Comparison of ENCODE assay signal across 37 cellular contexts in the genomic region with DNA sequence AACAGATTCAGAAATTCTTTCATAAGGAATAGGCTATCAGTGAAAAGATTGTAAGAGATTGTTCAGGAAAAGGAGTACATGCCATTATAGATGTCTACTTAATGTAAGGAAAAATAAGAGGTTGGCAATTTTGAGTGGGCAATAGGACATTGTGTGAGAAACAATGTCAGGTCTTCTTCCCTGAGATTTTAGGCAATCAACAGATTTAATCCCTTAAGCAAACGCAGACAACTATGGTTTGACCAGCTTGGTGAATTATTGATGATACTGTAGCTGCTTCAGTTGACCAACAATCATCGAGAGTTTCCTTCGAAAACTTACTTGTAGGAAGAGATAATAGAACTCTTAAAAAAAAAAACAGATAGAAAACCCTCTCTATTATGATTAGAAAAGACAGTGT. TPM values are rescaled to one million over a fixed set of nuclear protein-coding genes. Genes with fewer than 3 reads are reported as not detected.
"Had no signal": no experiment of that assay in that cellular context is flagged by ENCODE, and none has a peak within 500 bp of the region (broad histone marks: within the 10 kb centered on the region; RNA-seq: fewer than 3 reads in every experiment).

No MANE protein-coding gene starts in this region.

- H3K27ac ChIP-seq: adrenal gland, body of pancreas, brain microvascular endothelial cell, breast epithelium, VCaP had no signal

- DNase-seq: activated B cell treated with CpG ODN at 0.5 μM for 24 hours; activated CD4-positive, alpha-beta memory T cell treated with anti-CD3 and anti-CD28 coated beads for 36 hours; activated CD4-positive, alpha-beta T cell treated with anti-CD3 and anti-CD28 coated beads for 4 hours; activated CD4-positive, alpha-beta T cell treated with anti-CD3 and anti-CD28 coated beads, Interleukin-2, amount 10 ng/mL, durations not matched to agents 24 days and 14 days; activated CD4-positive, alpha-beta T cell treated with anti-CD3 and anti-CD28 coated beads, Interleukin-2, amount 50 U/mL, for 1 hour; activated CD4-positive, alpha-beta T cell treated with anti-CD3 and anti-CD28 coated beads, Interleukin-2, amount 50 U/mL, for 4 hours; activated CD4-positive, CD25-positive, alpha-beta regulatory T cell treated with anti-CD3 and anti-CD28 coated beads, Interleukin-2, amount 50 U/mL, for 72 hours; activated CD8-positive, alpha-beta memory T cell treated with anti-CD3 and anti-CD28 coated beads, Interleukin-2, amount 50 U/mL, for 4 hours; activated CD8-positive, alpha-beta T cell treated with anti-CD3 and anti-CD28 coated beads for 36 hours; activated effector memory CD4-positive, alpha-beta T cell treated with anti-CD3 and anti-CD28 coated beads, Interleukin-2, amount 50 U/mL, for 16 hours; activated gamma-delta T cell treated with Interleukin-2 at 50 U/mL for 16 hours; activated naive CD4-positive, alpha-beta T cell; activated naive CD4-positive, alpha-beta T cell treated with anti-CD3 and anti-CD28 coated beads for 36 hours; activated naive CD4-positive, alpha-beta T cell treated with anti-CD3 and anti-CD28 coated beads, Interleukin-2, amount 50 U/mL, for 16 hours; activated naive CD8-positive, alpha-beta T cell treated with anti-CD3 and anti-CD28 coated beads for 36 hours; activated T-cell treated with anti-CD3 and anti-CD28 coated beads for 4 hours; activated T-cell treated with anti-CD3 and anti-CD28 coated beads, Interleukin-2, amount 50 U/mL, for 1 hour; activated T-cell treated with anti-CD3 and anti-CD28 coated beads, Interleukin-2, amount 50 U/mL, for 4 hours; activated T-cell treated with anti-CD3 and anti-CD28 coated beads, Interleukin-2, amount 50 U/mL, for 72 hours; adrenal gland; amniotic stem cell; aorta; body of pancreas; brain microvascular endothelial cell; central memory CD4-positive, alpha-beta T cell; T-helper 9 cell had no signal

- H3K4me1 ChIP-seq: adrenal gland, body of pancreas, breast epithelium had no signal

- H3K27me3 ChIP-seq: adrenal gland, body of pancreas, brain microvascular endothelial cell, breast epithelium had no signal

- FAIRE-seq: colon, TTC549 had no signal

- H3K9me3 ChIP-seq: adrenal gland, body of pancreas, breast epithelium had no signal

- H3K4me3 ChIP-seq: adrenal gland, body of pancreas, breast epithelium had no signal

- H3K36me3 ChIP-seq: adrenal gland, brain microvascular endothelial cell, breast epithelium had no signal

- ATAC-seq: activated CD8-positive, alpha-beta T cell treated with anti-CD3 and anti-CD28 coated beads for 36 hours; activated naive CD4-positive, alpha-beta T cell treated with anti-CD3 and anti-CD28 coated beads, Interleukin-2, amount 50 U/mL, for 72 hours; activated T-cell treated with anti-CD3 and anti-CD28 coated beads, Interleukin-2, amount 50 U/mL, for 4 hours; activated T-cell treated with anti-CD3 and anti-CD28 coated beads, Interleukin-2, amount 50 U/mL, for 72 hours; activated T-helper 17 cell treated with anti-CD3 and anti-CD28 coated beads, Interleukin-2, amount 50 U/mL, for 72 hours; body of pancreas had no signal

RNA-seq across cellular contexts. Expression of gene GPRC6A, which starts 8.1 kb away (rescaled TPM):
- total RNA-seq: activated B cell treated with CpG ODN at 0.5 μM for 24 hours; activated CD4-positive, alpha-beta memory T cell treated with anti-CD3 and anti-CD28 coated beads for 36 hours; activated CD4-positive, alpha-beta T cell treated with anti-CD3 and anti-CD28 coated beads, Interleukin-2, amount 10 ng/mL, durations not matched to agents 24 days and 14 days; activated CD8-positive, alpha-beta memory T cell treated with anti-CD3 and anti-CD28 coated beads for 36 hours; activated CD8-positive, alpha-beta T cell treated with anti-CD3 and anti-CD28 coated beads for 36 hours; activated naive CD4-positive, alpha-beta T cell treated with anti-CD3 and anti-CD28 coated beads for 36 hours; activated naive CD4-positive, alpha-beta T cell treated with anti-CD3 and anti-CD28 coated beads, Interleukin-2, amount 50 U/mL, for 72 hours; activated naive CD8-positive, alpha-beta T cell treated with anti-CD3 and anti-CD28 coated beads for 36 hours; activated T-cell treated with anti-CD3 and anti-CD28 coated beads, Interleukin-2, amount 50 U/mL, for 4 hours; activated T-cell treated with anti-CD3 and anti-CD28 coated beads, Interleukin-2, amount 50 U/mL, for 72 hours; activated T-helper 1 cell treated with anti-CD3 and anti-CD28 coated beads, Interleukin-12 subunit alpha, Interleukin-12 subunit beta, Interleukin-2, Interleukin-4 antibody, amounts not matched to agents 30 ng/mL and 10 ng/mL and 1 ng/mL, durations not matched to agents 14 hours and 24 hours and 36 hours; activated T-helper 17 cell treated with anti-CD3 and anti-CD28 coated beads, Interleukin-2, amount 50 U/mL, for 72 hours; aorta; astrocyte; body of pancreas; breast epithelium; cardiac septum; cerebellum had no signal
- polyA plus RNA-seq: aorta had no signal

RNA-seq across cellular contexts. Expression of gene RFX6, which starts 40.1 kb away (rescaled TPM):
- total RNA-seq: activated B cell treated with CpG ODN at 0.5 μM for 24 hours; activated CD4-positive, alpha-beta memory T cell treated with anti-CD3 and anti-CD28 coated beads for 36 hours; activated CD4-positive, alpha-beta T cell treated with anti-CD3 and anti-CD28 coated beads, Interleukin-2, amount 10 ng/mL, durations not matched to agents 24 days and 14 days; activated CD8-positive, alpha-beta memory T cell treated with anti-CD3 and anti-CD28 coated beads for 36 hours; activated CD8-positive, alpha-beta T cell treated with anti-CD3 and anti-CD28 coated beads for 36 hours; activated naive CD4-positive, alpha-beta T cell treated with anti-CD3 and anti-CD28 coated beads for 36 hours; activated naive CD4-positive, alpha-beta T cell treated with anti-CD3 and anti-CD28 coated beads, Interleukin-2, amount 50 U/mL, for 72 hours; activated naive CD8-positive, alpha-beta T cell treated with anti-CD3 and anti-CD28 coated beads for 36 hours; activated T-cell treated with anti-CD3 and anti-CD28 coated beads, Interleukin-2, amount 50 U/mL, for 4 hours; activated T-cell treated with anti-CD3 and anti-CD28 coated beads, Interleukin-2, amount 50 U/mL, for 72 hours; activated T-helper 1 cell treated with anti-CD3 and anti-CD28 coated beads, Interleukin-12 subunit alpha, Interleukin-12 subunit beta, Interleukin-2, Interleukin-4 antibody, amounts not matched to agents 30 ng/mL and 10 ng/mL and 1 ng/mL, durations not matched to agents 14 hours and 24 hours and 36 hours; activated T-helper 17 cell treated with anti-CD3 and anti-CD28 coated beads, Interleukin-2, amount 50 U/mL, for 72 hours; aorta; astrocyte; cardiac septum; cerebellum had no signal
- polyA plus RNA-seq: aorta had no signal
